1 cellular context compared by ENCODE assay signal in genomic region chr12:57342207-57342691, GRCh38.
TF ChIP-seq lines count a peak whose summit lies in the region.

No MANE protein-coding gene starts in this region.

TF ChIP-seq in K562, 482 proteins besides CTCF, POLR2A, EP300 and RAD21 (continued from another document):
- TF ChIP-seq E2F1 (CRISPR knock-in tag; IDR thresholded peaks at IDR 0.05) = no peak
- TF ChIP-seq ZNF133 (CRISPR knock-in tag; IDR thresholded peaks at IDR 0.05) = no peak
- TF ChIP-seq ETV1 (tag; conservative IDR thresholded peaks at IDR 0.05; ENCODE audit: low read depth) = no peak
- no peak for TF ChIP-seq HMBOX1 (IDR thresholded peaks at IDR 0.05)
